10 cellular contexts compared by ENCODE assay signal in the genomic region with DNA sequence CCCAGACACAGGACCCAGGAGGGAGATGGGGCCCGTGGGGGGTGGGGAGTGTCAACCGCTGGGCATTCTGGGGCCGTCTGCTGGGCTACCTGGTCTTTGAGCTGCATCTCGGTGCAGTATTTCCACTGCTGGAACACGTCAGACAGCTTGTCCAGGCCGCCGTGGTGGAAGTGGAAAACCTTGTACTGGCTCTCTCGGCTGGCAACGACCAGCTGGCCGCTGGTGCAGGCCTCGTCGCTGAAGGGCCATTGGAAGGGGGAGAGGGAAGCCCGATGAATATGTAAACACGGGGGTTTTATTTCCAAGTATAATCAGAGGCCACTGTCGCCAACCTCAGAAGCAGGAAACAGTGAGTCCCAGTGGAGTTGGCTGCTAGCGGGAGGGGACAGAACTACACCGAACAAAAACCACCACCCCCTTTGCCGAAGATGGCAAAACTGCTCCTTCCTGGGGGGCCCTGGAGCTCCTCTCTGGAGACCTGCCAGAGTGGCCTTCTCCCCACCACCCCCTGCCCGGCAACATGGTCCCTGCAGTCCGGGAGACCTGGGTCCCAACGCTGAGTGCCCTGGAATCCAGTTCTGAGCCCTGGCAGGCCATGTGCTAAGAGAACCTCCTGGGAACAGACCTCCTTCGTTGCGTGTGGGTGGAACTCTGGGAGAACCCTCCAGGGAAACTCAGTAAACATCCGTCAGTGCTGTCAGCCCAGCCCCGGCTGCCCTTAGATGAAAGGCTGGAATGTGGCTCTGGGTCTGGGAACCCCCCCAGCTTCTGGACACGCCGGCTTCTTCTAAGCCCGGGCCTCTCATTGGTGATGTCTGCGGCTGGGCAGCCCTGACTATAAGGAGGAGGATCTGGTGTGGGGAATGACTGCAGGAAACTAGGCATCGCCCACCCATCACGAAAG.
DNase-seq lines count a peak whose midpoint lies in the region; ATAC-seq and TF ChIP-seq lines count a peak whose summit lies in the region.
"Had no signal": no experiment of that assay in that cellular context is flagged by ENCODE, and none has a peak within 500 bp of the region (broad histone marks: within the 10 kb centered on the region; RNA-seq: fewer than 3 reads in every experiment).

No MANE protein-coding gene starts in this region.

- H3K36me3 Mint-ChIP-seq in HFFc6 (ENCODE audit: low read depth): no peaks in the 10 kb centered on the region
- peaks cover 8% of the 10 kb centered on the region for H3K36me3 Mint-ChIP-seq in brain
- H3K36me3 Mint-ChIP-seq: stimulated activated naive B cell treated with anti-CD40 and anti-IgM and Interleukin-4, amounts not matched to agents 10 μg/mL and 1 μg/mL and 100 μg/mL, for 72 hours had no signal

- ATAC-seq in left lobe of liver (peak; percentile 9), HG03457 (IDR thresholded peaks at IDR 0.05; ENCODE audit: unreplicated experiment) (no peak)

- H3K4me1 Mint-ChIP-seq in HFFc6 (ENCODE audit: low read depth) (no peaks in the 10 kb centered on the region), brain (peaks cover 92% of the 10 kb centered on the region)

- no peak for TF ChIP-seq POLR2A in erythroblast (IDR thresholded peaks at IDR 0.05; ENCODE audit: low read length)

- DNase-seq in HFFc6 (peak; percentile 15), left lobe of liver (ENCODE audit: low spot score) (peak; percentile 40), stromal cell of bone marrow (ENCODE audit: low read depth) (peak; percentile 43), GM10248 (ENCODE audit: extremely low spot score) (no peak), erythroblast (lab: John Stamatoyannopoulos, UW) (no peak), DMS53 (lab: John Stamatoyannopoulos, UW) (no peak)
- DNase-seq: central memory CD4-positive, alpha-beta T cell; stimulated activated naive B cell treated with anti-CD40 and anti-IgM and Interleukin-4, amounts not matched to agents 10 μg/mL and 1 μg/mL and 100 μg/mL, for 72 hours had no signal

- no peaks in the 10 kb centered on the region for H3K9me3 Mint-ChIP-seq in HFFc6
- no peaks in the 10 kb centered on the region for H3K9me3 Mint-ChIP-seq in brain
- H3K9me3 Mint-ChIP-seq: stimulated activated naive B cell treated with anti-CD40 and anti-IgM and Interleukin-4, amounts not matched to agents 10 μg/mL and 1 μg/mL and 100 μg/mL, for 72 hours had no signal

- POLR2A ChIA-PET in GM10248 (lab: Yijun Ruan, JAX): no interaction called here

- no peaks in the 10 kb centered on the region for H3K27me3 Mint-ChIP-seq in HFFc6 (ENCODE audit: insufficient read depth)
- H3K27me3 Mint-ChIP-seq in brain: no peaks in the 10 kb centered on the region
- H3K27me3 Mint-ChIP-seq: stimulated activated naive B cell treated with anti-CD40 and anti-IgM and Interleukin-4, amounts not matched to agents 10 μg/mL and 1 μg/mL and 100 μg/mL, for 72 hours had no signal

- TF ChIP-seq CTCF in HFFc6 (IDR thresholded peaks at IDR 0.05): no peak
- peak in 1 of 2 experiments; percentile 4 for TF ChIP-seq CTCF in brain (conservative IDR thresholded peaks at IDR 0.05)
- TF ChIP-seq CTCF in GM10248 (IDR thresholded peaks at IDR 0.05; ENCODE audit: control extremely low read depth, extremely low read depth, low read depth, missing control alignments): no peak

- H3K27ac Mint-ChIP-seq in HFFc6: no peak overlapping the region; the same call in 1 of the 2 replicates
- H3K27ac Mint-ChIP-seq in brain: peak overlapping the region; percentile 93 to 98 (median 97)
- H3K27ac Mint-ChIP-seq: stimulated activated naive B cell treated with anti-CD40 and anti-IgM and Interleukin-4, amounts not matched to agents 10 μg/mL and 1 μg/mL and 100 μg/mL, for 72 hours had no signal

- H3K4me3 Mint-ChIP-seq in HFFc6 (no peak overlapping the region), brain (peak overlapping the region; percentile 72 to 84 (median 79))
- H3K4me3 Mint-ChIP-seq: stimulated activated naive B cell treated with anti-CD40 and anti-IgM and Interleukin-4, amounts not matched to agents 10 μg/mL and 1 μg/mL and 100 μg/mL, for 72 hours had no signal

- CTCF ChIA-PET in GM10248 (lab: Yijun Ruan, JAX): interaction anchor here (1.4 kb wide), 1 partner anchor 52 kb away, joined by 3 read pairs; no protein-coding TSS in a partner anchor

Comparison
In these comparisons a context has a peak if more than half of its experiments do, and no peak if none do; other contexts are left out.
1. DNase-seq: peak in HFFc6 (single experiment), left lobe of liver (single experiment) and stromal cell of bone marrow (single experiment); none in GM10248 (single experiment), erythroblast (0 of 2) and DMS53 (single experiment).